2 cellular contexts compared by ENCODE assay signal in genomic region chr4:82748176-82748575, GRCh38.
TF ChIP-seq lines count a peak whose summit lies in the region.

No MANE protein-coding gene starts in this region.

TF ChIP-seq in GM23338, 12 proteins besides CTCF, POLR2A, EP300 and RAD21:
- no peak for TF ChIP-seq REST (IDR thresholded peaks at IDR 0.05; ENCODE audit: unreplicated experiment)
- TF ChIP-seq POLR2AphosphoS5 (IDR thresholded peaks at IDR 0.05; ENCODE audit: low read depth), result no peak
- TF ChIP-seq EZH2 (IDR thresholded peaks at IDR 0.05; ENCODE audit: low read depth, unreplicated experiment), result no peak

TF ChIP-seq in WTC11, 78 proteins besides CTCF, POLR2A, EP300 and RAD21 (continued from another document):
- TF ChIP-seq AR (CRISPR knock-in tag; IDR thresholded peaks at IDR 0.05) (no peak), RORB (CRISPR knock-in tag; IDR thresholded peaks at IDR 0.05) (no peak), ZSCAN18 (CRISPR knock-in tag; IDR thresholded peaks at IDR 0.05) (no peak), SP1 (CRISPR knock-in tag; conservative IDR thresholded peaks at IDR 0.05) (no peak), MLX (CRISPR knock-in tag; IDR thresholded peaks at IDR 0.05) (no peak), KAT7 (CRISPR knock-in tag; IDR thresholded peaks at IDR 0.05; ENCODE audit: borderline replicate concordance) (no peak), MAX (CRISPR knock-in tag; IDR thresholded peaks at IDR 0.05) (no peak), ZNF138 (CRISPR knock-in tag; conservative IDR thresholded peaks at IDR 0.05) (no peak), PRDM15 (CRISPR knock-in tag; IDR thresholded peaks at IDR 0.05) (no peak), SMAD3 (CRISPR knock-in tag; IDR thresholded peaks at IDR 0.05; ENCODE audit: borderline replicate concordance) (no peak), ZNF416 (CRISPR knock-in tag; IDR thresholded peaks at IDR 0.05) (no peak), PRRX2 (CRISPR knock-in tag; IDR thresholded peaks at IDR 0.05) (no peak), TEAD4 (CRISPR knock-in tag; IDR thresholded peaks at IDR 0.05) (no peak), ZNF423 (CRISPR knock-in tag; IDR thresholded peaks at IDR 0.05) (no peak)
